Comparison of ENCODE assay signal across 11 cellular contexts in genomic region chr11:120128392-120129172, GRCh38. TPM values are rescaled to one million over a fixed set of nuclear protein-coding genes. Genes with fewer than 3 reads are reported as not detected.
A peak's percentile ranks its signal among the peaks of the same experiment; 100 is the strongest.
DNase-seq lines count a peak whose midpoint lies in the region; ATAC-seq and TF ChIP-seq lines count a peak whose summit lies in the region.
"Had no signal": no experiment of that assay in that cellular context is flagged by ENCODE, and none has a peak within 500 bp of the region (broad histone marks: within the 10 kb centered on the region; RNA-seq: fewer than 3 reads in every experiment).

No MANE protein-coding gene starts in this region.

- H3K4me3 ChIP-seq in left lung (no peak overlapping the region), upper lobe of right lung (no peak overlapping the region)

- H3K4me1 ChIP-seq in left lung: no peaks in the 10 kb centered on the region
- H3K4me1 ChIP-seq in upper lobe of right lung: no peaks in the 10 kb centered on the region

- no peak for TF ChIP-seq CTCF in left lung (IDR thresholded peaks at IDR 0.05)
- no peak for TF ChIP-seq CTCF in upper lobe of right lung (IDR thresholded peaks at IDR 0.05)

- H3K36me3 ChIP-seq in left lung: no peaks in the 10 kb centered on the region
- no peaks in the 10 kb centered on the region for H3K36me3 ChIP-seq in upper lobe of right lung
- H3K36me3 ChIP-seq: WERI-Rb-1 had no signal

- intact Hi-C loops in left lung (cut with DNase I) (no loop called here), upper lobe of right lung (cut with DNase I) (no loop called here)

- H3K27me3 ChIP-seq in left lung: no peaks in the 10 kb centered on the region
- H3K27me3 ChIP-seq in upper lobe of right lung: no peaks in the 10 kb centered on the region

- DNase-seq in DMS153 (lab: John Stamatoyannopoulos, UW) (peak; percentile 39), DMS153 treated with DMSO at 0.1 percent for 48 hours (lab: John Stamatoyannopoulos, UW; ENCODE audit: unreplicated experiment) (no peak), amniotic epithelial cell (ENCODE audit: low read depth) (peak; percentile 11), left lung (peak in 1 of 2 donors; percentile 71), upper lobe of right lung (peak; percentile 64), amniotic stem cell (lab: John Stamatoyannopoulos, UW) (no peak), HK-2 (ENCODE audit: unreplicated experiment) (no peak)
- DNase-seq: activated naive CD8-positive, alpha-beta T cell treated with anti-CD3 and anti-CD28 coated beads, Interleukin-2, amount 50 U/mL, for 24 hours; NCI-H2081; WERI-Rb-1 had no signal

- no peaks in the 10 kb centered on the region for H3K9me3 ChIP-seq in left lung
- H3K9me3 ChIP-seq in upper lobe of right lung: no peaks in the 10 kb centered on the region

- H3K27ac ChIP-seq in left lung: no peak overlapping the region
- no peak overlapping the region for H3K27ac ChIP-seq in upper lobe of right lung
- H3K27ac ChIP-seq: WERI-Rb-1 had no signal

- ATAC-seq in left lung: peak; percentile 72
- peak; percentile 49 for ATAC-seq in upper lobe of right lung
- ATAC-seq in GM19467 (IDR thresholded peaks at IDR 0.05; ENCODE audit: unreplicated experiment): no peak
- ATAC-seq: activated naive CD8-positive, alpha-beta T cell treated with anti-CD3 and anti-CD28 coated beads, Interleukin-2, amount 50 U/mL, for 24 hours had no signal

RNA-seq across cellular contexts. Expression of gene TRIM29, which starts 9.3 kb away (rescaled TPM):
- total RNA-seq in left lung: 1 to 10 TPM; 2.3 to 5.4 TPM
- total RNA-seq in upper lobe of right lung: 3.4 TPM

Comparison
In these comparisons a context has a peak if more than half of its experiments do, and no peak if none do; other contexts are left out.
1. DNase-seq: peak in DMS153 (single experiment), amniotic epithelial cell (single experiment) and upper lobe of right lung (single experiment); none in DMS153 treated with DMSO at 0.1 percent for 48 hours (single experiment), amniotic stem cell (single experiment) and HK-2 (single experiment).